In genomic region chr13:75369986-75370385, GRCh38 we compare ENCODE assay signal across 16 cellular contexts.
A peak's percentile ranks its signal among the peaks of the same experiment; 100 is the strongest.
DNase-seq lines count a peak whose midpoint lies in the region; ATAC-seq and TF ChIP-seq lines count a peak whose summit lies in the region.
"Had no signal": no experiment of that assay in that cellular context is flagged by ENCODE, and none has a peak within 500 bp of the region (broad histone marks: within the 10 kb centered on the region; RNA-seq: fewer than 3 reads in every experiment).

No MANE protein-coding gene starts in this region.

- no peak overlapping the region for H3K18ac ChIP-seq in trophoblast cell (ENCODE audit: low read length)

- no peaks in the 10 kb centered on the region for H3K79me2 ChIP-seq in trophoblast cell (ENCODE audit: control insufficient read depth, insufficient read depth, low read length, poor library complexity)

- WGBS in heart right ventricle, 2 donors, result 69 to 80% methylated on average over 3 of the region's 3 CpGs
- no CpG with 5 or more reads among the region's 3 CpGs for WGBS in trophoblast cell (ENCODE audit: extremely low coverage, insufficient coverage, insufficient read length)

- H3K27me3 ChIP-seq in heart right ventricle (no peaks in the 10 kb centered on the region), trophoblast cell (ENCODE audit: insufficient read depth, low read length) (no peaks in the 10 kb centered on the region), skeletal muscle satellite cell (ENCODE audit: control insufficient read depth, insufficient read depth, low read length) (no peaks in the 10 kb centered on the region), MG63 (no peaks in the 10 kb centered on the region)
- H3K27me3 ChIP-seq: BLaER1 had no signal

- H3K36me3 ChIP-seq in heart right ventricle (no peaks in the 10 kb centered on the region), trophoblast cell (ENCODE audit: control insufficient read depth in 1 of 2, insufficient read depth in 2 of 2, low read length in 2 of 2) (no peaks in the 10 kb centered on the region), skeletal muscle satellite cell (ENCODE audit: insufficient read depth, low read length) (no peaks in the 10 kb centered on the region), MG63 (no peaks in the 10 kb centered on the region)
- H3K36me3 ChIP-seq: BLaER1 had no signal

- H3K4me2 ChIP-seq in trophoblast cell (ENCODE audit: low read length) (no peak overlapping the region), skeletal muscle satellite cell (ENCODE audit: low read length) (peak overlapping the region; percentile 6)

- no peak for TF ChIP-seq CTCF in heart right ventricle (IDR thresholded peaks at IDR 0.05)

- H2BK12ac ChIP-seq in trophoblast cell (ENCODE audit: low read length), result no peak overlapping the region

- peak overlapping the region in 7 of 10 donors; percentile 4 to 86 (median 41) for H3K27ac ChIP-seq in heart right ventricle
- H3K27ac ChIP-seq in trophoblast cell (ENCODE audit: low read depth, low read length), result no peak overlapping the region
- H3K27ac ChIP-seq: BLaER1 had no signal

- no peak overlapping the region for H2AFZ ChIP-seq in trophoblast cell (ENCODE audit: insufficient read depth, low read length, poor library complexity)

- intact Hi-C loops in heart right ventricle (cut with DNase I) (loop anchor here in 9 of 10 donors (2.0 to 10.0 kb wide), 9 partner anchors 42 to 185 kb away; partner anchors contain the start of genes TBC1D4 (in 6 of the 9), UCHL3 (in 3 of the 9) and COMMD6 (in 1 of the 9)), Right ventricle myocardium inferior (cut with DNase I) (loop anchor here (2.0 kb wide), 1 partner anchor 113 kb away; the partner anchor contains the start of gene TBC1D4)

- H3K14ac ChIP-seq in trophoblast cell (ENCODE audit: low read length), result no peak overlapping the region

- no peak overlapping the region for H4K91ac ChIP-seq in trophoblast cell (ENCODE audit: low read depth, low read length)

- H3K4me3 ChIP-seq in heart right ventricle, result no peak overlapping the region
- no peak overlapping the region for H3K4me3 ChIP-seq in trophoblast cell (ENCODE audit: low read depth, low read length)
- no peak overlapping the region for H3K4me3 ChIP-seq in skeletal muscle satellite cell (ENCODE audit: low read length)
- H3K4me3 ChIP-seq in MG63, result no peak overlapping the region
- H3K4me3 ChIP-seq: BLaER1 had no signal

- no peak overlapping the region for H2AK5ac ChIP-seq in trophoblast cell (ENCODE audit: low read length)

- H3K9me3 ChIP-seq in heart right ventricle (no peaks in the 10 kb centered on the region), trophoblast cell (ENCODE audit: insufficient read depth, low read depth, low read length) (no peaks in the 10 kb centered on the region), skeletal muscle satellite cell (replicated peaks; ENCODE audit: low read length) (no peaks in the 10 kb centered on the region), MG63 (no peaks in the 10 kb centered on the region)
- H3K9me3 ChIP-seq: BLaER1, Caco-2 had no signal

- peak in 2 of 8 donors; percentile 20 to 39 for ATAC-seq in heart right ventricle
- no peak for ATAC-seq in Right ventricle myocardium inferior
- ATAC-seq: HCT116 had no signal

- no peak overlapping the region for H4K12ac ChIP-seq in trophoblast cell (ENCODE audit: low read depth, low read length)

- H3K9ac ChIP-seq in trophoblast cell (ENCODE audit: low read length), result no peak overlapping the region
- H3K9ac ChIP-seq in skeletal muscle satellite cell (ENCODE audit: low read depth, low read length), result no peak overlapping the region
- H3K9ac ChIP-seq: BLaER1 had no signal

- no peak overlapping the region for H2BK120ac ChIP-seq in trophoblast cell (ENCODE audit: insufficient read depth, low read length, poor library complexity)

- DNase-seq in heart right ventricle, result no peak
- no peak for DNase-seq in Right ventricle myocardium inferior (ENCODE audit: missing footprints)
- DNase-seq in LHCN-M2 (ENCODE audit: low read depth), result peak; percentile 19
- DNase-seq in trophoblast cell, result peak; percentile 10 to 41
- DNase-seq in cerebellar cortex (ENCODE audit: low spot score), result no peak
- DNase-seq in MG63, result no peak
- DNase-seq in LoVo (ENCODE audit: low spot score), result no peak
- DNase-seq: 8988T; AML-193; Caco-2; CD8-positive, alpha-beta memory T cell; DND-41; GF-D8 had no signal

- H3K4ac ChIP-seq in trophoblast cell (ENCODE audit: low read depth, low read length), result no peak overlapping the region

- H3K23ac ChIP-seq in trophoblast cell (ENCODE audit: low read length), result no peak overlapping the region

- H4K8ac ChIP-seq in trophoblast cell (ENCODE audit: low read depth, low read length), result no peak overlapping the region

- H3K4me1 ChIP-seq in heart right ventricle (peaks cover 6 to 82% (median 57%) of the 10 kb centered on the region in 9 donors), trophoblast cell (ENCODE audit: control insufficient read depth in 1 of 2, insufficient read depth in 2 of 2, low read length in 2 of 2) (no peaks in the 10 kb centered on the region), skeletal muscle satellite cell (ENCODE audit: control insufficient read depth, insufficient read depth, low read length) (peaks cover 51% of the 10 kb centered on the region)

- no peaks in the 10 kb centered on the region for H3K79me1 ChIP-seq in trophoblast cell (ENCODE audit: low read length)

- H2BK5ac ChIP-seq in trophoblast cell (ENCODE audit: low read depth, low read length, poor library complexity), result no peak overlapping the region

Comparison
In these comparisons a context has a peak if more than half of its experiments do, and no peak if none do; other contexts are left out.
1. DNase-seq: peak in LHCN-M2 (single experiment) and trophoblast cell (2 of 2); none in heart right ventricle (0 of 2), Right ventricle myocardium inferior (single experiment), cerebellar cortex (single experiment), MG63 (single experiment) and LoVo (single experiment).